8 cellular contexts compared by ENCODE assay signal in genomic region chr1:42846257-42847110, GRCh38. TPM values are rescaled to one million over a fixed set of nuclear protein-coding genes. Genes with fewer than 3 reads are reported as not detected.
DNase-seq lines count a peak whose midpoint lies in the region; ATAC-seq, FAIRE-seq and TF ChIP-seq lines count a peak whose summit lies in the region.

Gene ZNF691 (plus strand): TSS chr1:42846613. CDS start chr1:42849659, 3,046 bp downstream.

- peaks cover 8% of the 10 kb centered on the region for H3K79me2 ChIP-seq in keratinocyte (ENCODE audit: control insufficient read depth, insufficient read depth, low read length)

- no peaks in the 10 kb centered on the region for H3K9me3 ChIP-seq in keratinocyte (ENCODE audit: control insufficient read depth, low read depth, low read length)

- peak within 1 kb of the TSS; percentile 98 for H2AFZ ChIP-seq in keratinocyte (ENCODE audit: control insufficient read depth, low read length)

- peak; percentile 92 for FAIRE-seq in keratinocyte (lab: Jason Lieb, UNC)

- H3K9ac ChIP-seq in keratinocyte (ENCODE audit: control insufficient read depth, extremely low read depth, insufficient read depth, low read length) = peak within 1 kb of the TSS; percentile 76

- ATAC-seq in GM19023 (IDR thresholded peaks at IDR 0.05; ENCODE audit: unreplicated experiment) (peak; percentile 90), HG03280 (IDR thresholded peaks at IDR 0.05; ENCODE audit: unreplicated experiment) (peak; percentile 95)
- ATAC-seq in activated CD4-positive, CD25-positive, alpha-beta regulatory T cell treated with anti-CD3 and anti-CD28 coated beads, Interleukin-2, amount 50 U/mL, for 24 hours = peak; percentile 89 to 92

- dilution Hi-C loops in keratinocyte (cut with MboI; ENCODE audit: extremely low pct_ligation_motif_present, low sequenced_read_pairs) = no loop called here

- H3K9me1 ChIP-seq in keratinocyte (ENCODE audit: control insufficient read depth, extremely low read depth, insufficient read depth, low read length) = no peaks in the 10 kb centered on the region

- H3K36me3 ChIP-seq in keratinocyte (ENCODE audit: control insufficient read depth in 2 of 2, extremely low read depth in 1 of 2, insufficient read depth in 2 of 2, low read length in 2 of 2) = peaks cover 10 to 11% of the 10 kb centered on the region in 2 experiments

- DNase-seq in AG20443 (ENCODE audit: low spot score) (peak; percentile 99), NCI-H345 (lab: John Stamatoyannopoulos, UW) (peak; percentile 97), cerebellar nuclear complex (lab: John Stamatoyannopoulos, UW) (peak; percentile 68 to 87), keratinocyte (ENCODE audit: low read depth, low spot score) (peak; percentile 71)
- DNase-seq in stimulated activated CD4-positive, alpha-beta T cell treated with anti-CD3 and anti-CD28 coated beads, Interleukin-15, amount 100 ng/mL, for 1 hour (ENCODE audit: low read depth in 1 of 2, low spot score in 1 of 2) = peak; percentile 66 to 70

- peak within 1 kb of the TSS; percentile 51 for H3K27ac ChIP-seq in keratinocyte (ENCODE audit: control insufficient read depth, insufficient read depth, low read length)

- peaks cover 6% of the 10 kb centered on the region for H3K4me1 ChIP-seq in keratinocyte (ENCODE audit: control insufficient read depth, extremely low read depth, insufficient read depth, low read length)

- peak within 1 kb of the TSS; percentile 79 to 89 (median 88) for H3K4me3 ChIP-seq in keratinocyte (ENCODE audit: control insufficient read depth in 2 of 3, extremely low read depth in 1 of 3, insufficient read depth in 2 of 3, low read depth in 1 of 3, low read length in 3 of 3)

- H3K27me3 ChIP-seq in keratinocyte (ENCODE audit: control insufficient read depth, extremely low read depth, insufficient read depth, low read length) = no peaks in the 10 kb centered on the region

- H4K20me1 ChIP-seq in keratinocyte (ENCODE audit: control insufficient read depth, extremely low read depth, insufficient read depth, low read length) = no peaks in the 10 kb centered on the region

- peak; percentile 23 to 70 (median 48) for TF ChIP-seq CTCF in keratinocyte (optimal IDR thresholded peaks at IDR 0.05 in 1 of 3, IDR thresholded peaks at IDR 0.05 in 1 of 3, conservative IDR thresholded peaks at IDR 0.05 in 1 of 3; ENCODE audit: extremely low read depth in 1 of 3, insufficient read depth in 2 of 3, low read length in 3 of 3)

- H3K4me2 ChIP-seq in keratinocyte (ENCODE audit: control insufficient read depth, extremely low read depth, insufficient read depth, low read depth, low read length) = peak within 1 kb of the TSS; percentile 96

RNA-seq across cellular contexts. Expression of gene ZNF691, which starts in this region (rescaled TPM):
- polyA plus RNA-seq in keratinocyte = 3.8 to 7.1 TPM (median 3.8 TPM) in 3 replicates
- polyA plus RNA-seq in keratinocyte (2011; ENCODE audit: low read depth) = 0.44 TPM
- polyA plus RNA-seq in keratinocyte (2011; cell fraction: cytosol; rRNA removed) = 3.5 and 4.2 TPM in 2 replicates
- 11.3 and 14.4 TPM in 2 replicates for polyA plus RNA-seq in keratinocyte (2011; cell fraction: nucleus; rRNA removed)
- polyA plus RNA-seq in keratinocyte (2012; ENCODE audit: low replicate concordance) = 3.4 and 4.5 TPM in 2 replicates
- 1.7 to 5.8 TPM (median 2.2 TPM) in 3 replicates for polyA minus RNA-seq in keratinocyte
- polyA minus RNA-seq in keratinocyte (2011; cell fraction: cytosol; rRNA and poly(A)+ RNA removed) = not detected
- polyA minus RNA-seq in keratinocyte (2011; cell fraction: nucleus; rRNA and poly(A)+ RNA removed) = 1.3 and 3.3 TPM in 2 replicates

Comparison
In these comparisons a context has a peak if more than half of its experiments do, and no peak if none do; other contexts are left out.
1. Peak in every context shown above with its lines: DNase-seq, ATAC-seq, H3K4me3 ChIP-seq and H3K27ac ChIP-seq.